1 cellular context compared by ENCODE assay signal in the genomic region with DNA sequence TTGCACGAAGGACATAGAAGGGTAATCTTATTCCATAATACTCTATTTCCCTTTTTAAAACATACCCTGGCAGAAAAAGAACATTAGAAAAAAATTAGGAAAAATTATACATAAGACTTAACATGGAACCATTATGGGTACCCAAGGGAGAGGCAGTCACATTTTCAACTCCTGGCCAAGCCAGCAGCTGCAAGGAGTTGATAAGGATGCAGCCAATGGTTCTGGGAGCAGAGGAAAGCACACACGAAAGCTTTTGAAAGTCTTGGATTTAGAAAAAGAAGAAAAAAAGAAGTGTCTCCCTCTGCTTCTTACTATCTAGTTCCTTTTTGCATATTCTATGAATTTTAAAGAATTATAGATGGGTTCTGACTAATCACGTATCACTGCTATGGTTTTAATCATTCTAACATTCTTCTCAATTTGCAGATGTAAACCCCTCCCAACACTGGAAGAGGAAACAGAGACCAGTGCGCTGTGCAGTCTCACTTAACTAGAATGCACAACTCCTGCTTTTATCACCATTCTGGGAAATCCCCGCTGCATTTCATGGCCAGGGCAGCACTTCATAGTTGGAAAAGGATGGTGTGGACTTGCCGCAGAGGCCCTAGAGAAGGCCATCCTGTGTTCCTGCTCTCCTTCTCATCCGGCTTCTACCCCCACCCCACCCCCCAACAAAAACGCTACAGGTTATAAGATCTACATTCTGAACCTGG.
TF ChIP-seq lines count a peak whose summit lies in the region.

No MANE protein-coding gene starts in this region.

TF ChIP-seq in K562, 482 proteins besides CTCF, POLR2A, EP300 and RAD21 (continued from another document and continues in another):
- TF ChIP-seq, protein P1, sequence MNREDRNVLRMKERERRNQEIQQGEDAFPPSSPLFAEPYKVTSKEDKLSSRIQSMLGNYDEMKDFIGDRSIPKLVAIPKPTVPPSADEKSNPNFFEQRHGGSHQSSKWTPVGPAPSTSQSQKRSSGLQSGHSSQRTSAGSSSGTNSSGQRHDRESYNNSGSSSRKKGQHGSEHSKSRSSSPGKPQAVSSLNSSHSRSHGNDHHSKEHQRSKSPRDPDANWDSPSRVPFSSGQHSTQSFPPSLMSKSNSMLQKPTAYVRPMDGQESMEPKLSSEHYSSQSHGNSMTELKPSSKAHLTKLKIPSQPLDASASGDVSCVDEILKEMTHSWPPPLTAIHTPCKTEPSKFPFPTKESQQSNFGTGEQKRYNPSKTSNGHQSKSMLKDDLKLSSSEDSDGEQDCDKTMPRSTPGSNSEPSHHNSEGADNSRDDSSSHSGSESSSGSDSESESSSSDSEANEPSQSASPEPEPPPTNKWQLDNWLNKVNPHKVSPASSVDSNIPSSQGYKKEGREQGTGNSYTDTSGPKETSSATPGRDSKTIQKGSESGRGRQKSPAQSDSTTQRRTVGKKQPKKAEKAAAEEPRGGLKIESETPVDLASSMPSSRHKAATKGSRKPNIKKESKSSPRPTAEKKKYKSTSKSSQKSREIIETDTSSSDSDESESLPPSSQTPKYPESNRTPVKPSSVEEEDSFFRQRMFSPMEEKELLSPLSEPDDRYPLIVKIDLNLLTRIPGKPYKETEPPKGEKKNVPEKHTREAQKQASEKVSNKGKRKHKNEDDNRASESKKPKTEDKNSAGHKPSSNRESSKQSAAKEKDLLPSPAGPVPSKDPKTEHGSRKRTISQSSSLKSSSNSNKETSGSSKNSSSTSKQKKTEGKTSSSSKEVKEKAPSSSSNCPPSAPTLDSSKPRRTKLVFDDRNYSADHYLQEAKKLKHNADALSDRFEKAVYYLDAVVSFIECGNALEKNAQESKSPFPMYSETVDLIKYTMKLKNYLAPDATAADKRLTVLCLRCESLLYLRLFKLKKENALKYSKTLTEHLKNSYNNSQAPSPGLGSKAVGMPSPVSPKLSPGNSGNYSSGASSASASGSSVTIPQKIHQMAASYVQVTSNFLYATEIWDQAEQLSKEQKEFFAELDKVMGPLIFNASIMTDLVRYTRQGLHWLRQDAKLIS (CRISPR knock-in tag; IDR thresholded peaks at IDR 0.05), result 0 out of 2 replicates have a peak, but pooled peaks have one; percentile 37
- peak; percentile 81 for TF ChIP-seq SMARCE1 (IDR thresholded peaks at IDR 0.05)
- TF ChIP-seq RBM15 (IDR thresholded peaks at IDR 0.05; ENCODE audit: insufficient read depth, low read length), result no peak
- no peak for TF ChIP-seq ZNF184 (CRISPR knock-in tag; IDR thresholded peaks at IDR 0.05)
- TF ChIP-seq, protein P2, sequence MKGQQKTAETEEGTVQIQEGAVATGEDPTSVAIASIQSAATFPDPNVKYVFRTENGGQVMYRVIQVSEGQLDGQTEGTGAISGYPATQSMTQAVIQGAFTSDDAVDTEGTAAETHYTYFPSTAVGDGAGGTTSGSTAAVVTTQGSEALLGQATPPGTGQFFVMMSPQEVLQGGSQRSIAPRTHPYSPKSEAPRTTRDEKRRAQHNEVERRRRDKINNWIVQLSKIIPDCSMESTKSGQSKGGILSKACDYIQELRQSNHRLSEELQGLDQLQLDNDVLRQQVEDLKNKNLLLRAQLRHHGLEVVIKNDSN (CRISPR knock-in tag; IDR thresholded peaks at IDR 0.05), result no peak
- TF ChIP-seq FOXK2 (conservative IDR thresholded peaks at IDR 0.05 in 1 of 2, IDR thresholded peaks at IDR 0.05 in 1 of 2; ENCODE audit: low read depth in 2 of 2), result no peak; a peak in 1 of 4 replicates
- TF ChIP-seq TAF15 (IDR thresholded peaks at IDR 0.05; ENCODE audit: low read depth, low read length), result no peak
- peak; percentile 27 for TF ChIP-seq RBM25 (IDR thresholded peaks at IDR 0.05; ENCODE audit: low read depth, low read length, severe bottlenecking)
- TF ChIP-seq RFX5 (IDR thresholded peaks at IDR 0.05; ENCODE audit: low read depth, low read length), result no peak
- TF ChIP-seq, protein P3, sequence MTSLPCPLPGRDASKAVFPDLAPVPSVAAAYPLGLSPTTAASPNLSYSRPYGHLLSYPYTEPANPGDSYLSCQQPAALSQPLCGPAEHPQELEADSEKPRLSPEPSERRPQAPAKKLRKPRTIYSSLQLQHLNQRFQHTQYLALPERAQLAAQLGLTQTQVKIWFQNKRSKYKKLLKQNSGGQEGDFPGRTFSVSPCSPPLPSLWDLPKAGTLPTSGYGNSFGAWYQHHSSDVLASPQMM (CRISPR knock-in tag; IDR thresholded peaks at IDR 0.05), result no peak
- peak; percentile 94 for TF ChIP-seq TCF3 (CRISPR knock-in tag; IDR thresholded peaks at IDR 0.05)
- TF ChIP-seq XRCC3 (IDR thresholded peaks at IDR 0.05), result no peak
- no peak for TF ChIP-seq SMAD3 (CRISPR knock-in tag; conservative IDR thresholded peaks at IDR 0.05)
- TF ChIP-seq HSF4 (CRISPR knock-in tag; IDR thresholded peaks at IDR 0.05; ENCODE audit: borderline replicate concordance), result no peak
- TF ChIP-seq, protein P4, sequence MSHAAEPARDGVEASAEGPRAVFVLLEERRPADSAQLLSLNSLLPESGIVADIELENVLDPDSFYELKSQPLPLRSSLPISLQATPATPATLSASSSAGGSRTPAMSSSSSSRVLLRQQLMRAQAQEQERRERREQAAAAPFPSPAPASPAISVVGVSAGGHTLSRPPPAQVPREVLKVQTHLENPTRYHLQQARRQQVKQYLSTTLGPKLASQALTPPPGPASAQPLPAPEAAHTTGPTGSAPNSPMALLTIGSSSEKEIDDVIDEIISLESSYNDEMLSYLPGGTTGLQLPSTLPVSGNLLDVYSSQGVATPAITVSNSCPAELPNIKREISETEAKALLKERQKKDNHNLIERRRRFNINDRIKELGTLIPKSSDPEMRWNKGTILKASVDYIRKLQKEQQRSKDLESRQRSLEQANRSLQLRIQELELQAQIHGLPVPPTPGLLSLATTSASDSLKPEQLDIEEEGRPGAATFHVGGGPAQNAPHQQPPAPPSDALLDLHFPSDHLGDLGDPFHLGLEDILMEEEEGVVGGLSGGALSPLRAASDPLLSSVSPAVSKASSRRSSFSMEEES (CRISPR knock-in tag; IDR thresholded peaks at IDR 0.05), result no peak
- TF ChIP-seq NCOA6 (IDR thresholded peaks at IDR 0.05), result no peak
- no peak for TF ChIP-seq ZNF75A (CRISPR knock-in tag; IDR thresholded peaks at IDR 0.05)
- no peak for TF ChIP-seq POLR3G (IDR thresholded peaks at IDR 0.05; ENCODE audit: extremely low read depth, insufficient read length, insufficient replicate concordance)
- no peak for TF ChIP-seq ERF (CRISPR knock-in tag; IDR thresholded peaks at IDR 0.05)
- no peak for TF ChIP-seq TCF7L2 (IDR thresholded peaks at IDR 0.05; ENCODE audit: low read depth, low read length)
- TF ChIP-seq POLR2AphosphoS2 (IDR thresholded peaks at IDR 0.05; ENCODE audit: low read length), result no peak
- no peak for TF ChIP-seq HNRNPUL1 (IDR thresholded peaks at IDR 0.05; ENCODE audit: low read length)
- no peak for TF ChIP-seq ZC3H11A (IDR thresholded peaks at IDR 0.05; ENCODE audit: low read depth, low read length)
- no peak for TF ChIP-seq ZNF511 (CRISPR knock-in tag; IDR thresholded peaks at IDR 0.05)
- peak; percentile 39; the same call in 1 of the 2 replicates for TF ChIP-seq JUND (IDR thresholded peaks at IDR 0.05; ENCODE audit: borderline replicate concordance, low read depth, low read length)
- TF ChIP-seq JUND (tag; IDR thresholded peaks at IDR 0.05; ENCODE audit: borderline replicate concordance, low read depth, low read length), result no peak; the same call in 2 of the 3 replicates
- no peak for TF ChIP-seq ZBTB17 (CRISPR knock-in tag; IDR thresholded peaks at IDR 0.05)
- no peak for TF ChIP-seq KAT2B (IDR thresholded peaks at IDR 0.05; ENCODE audit: low read depth, low read length)
- no peak for TF ChIP-seq PTRF (tag; IDR thresholded peaks at IDR 0.05)
- TF ChIP-seq PKNOX1 (IDR thresholded peaks at IDR 0.05), result no peak
- TF ChIP-seq ZNF165 (CRISPR knock-in tag; IDR thresholded peaks at IDR 0.05; ENCODE audit: borderline replicate concordance), result no peak
- no peak for TF ChIP-seq COPS2 (conservative IDR thresholded peaks at IDR 0.05)
- no peak for TF ChIP-seq ZFX (CRISPR knock-in tag; IDR thresholded peaks at IDR 0.05)
- TF ChIP-seq RUNX1 (IDR thresholded peaks at IDR 0.05; ENCODE audit: low read depth), result no peak
- TF ChIP-seq SOX6 (IDR thresholded peaks at IDR 0.05), result peak; percentile 43; the same call in 1 of the 2 replicates
- TF ChIP-seq RBM39 (optimal IDR thresholded peaks at IDR 0.05; ENCODE audit: low read depth, low read length), result no peak
- no peak for TF ChIP-seq FOXJ3 (CRISPR knock-in tag; IDR thresholded peaks at IDR 0.05)
- TF ChIP-seq PTBP1 (IDR thresholded peaks at IDR 0.05; ENCODE audit: low read depth, low read length), result no peak
- TF ChIP-seq, protein P5, sequence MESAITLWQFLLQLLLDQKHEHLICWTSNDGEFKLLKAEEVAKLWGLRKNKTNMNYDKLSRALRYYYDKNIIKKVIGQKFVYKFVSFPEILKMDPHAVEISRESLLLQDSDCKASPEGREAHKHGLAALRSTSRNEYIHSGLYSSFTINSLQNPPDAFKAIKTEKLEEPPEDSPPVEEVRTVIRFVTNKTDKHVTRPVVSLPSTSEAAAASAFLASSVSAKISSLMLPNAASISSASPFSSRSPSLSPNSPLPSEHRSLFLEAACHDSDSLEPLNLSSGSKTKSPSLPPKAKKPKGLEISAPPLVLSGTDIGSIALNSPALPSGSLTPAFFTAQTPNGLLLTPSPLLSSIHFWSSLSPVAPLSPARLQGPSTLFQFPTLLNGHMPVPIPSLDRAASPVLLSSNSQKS (CRISPR knock-in tag; IDR thresholded peaks at IDR 0.05), result no peak
- no peak for TF ChIP-seq MYC (IDR thresholded peaks at IDR 0.05; ENCODE audit: low read depth, low read length)
- no peak for TF ChIP-seq MYC (CRISPR knock-in tag; IDR thresholded peaks at IDR 0.05; ENCODE audit: borderline replicate concordance, low read depth)
- no peak for TF ChIP-seq DNMT1 (IDR thresholded peaks at IDR 0.05)
- TF ChIP-seq KLF6 (CRISPR knock-in tag; IDR thresholded peaks at IDR 0.05; ENCODE audit: borderline replicate concordance), result no peak
- TF ChIP-seq IRF1 (CRISPR knock-in tag; IDR thresholded peaks at IDR 0.05; ENCODE audit: borderline replicate concordance), result no peak
- no peak for TF ChIP-seq PYGO2 (tag; IDR thresholded peaks at IDR 0.05)
- TF ChIP-seq PTTG1 (tag; IDR thresholded peaks at IDR 0.05; ENCODE audit: low read depth), result no peak
- TF ChIP-seq KLF1 (tag; IDR thresholded peaks at IDR 0.05), result no peak
- no peak for TF ChIP-seq ARID3B (CRISPR knock-in tag; IDR thresholded peaks at IDR 0.05; ENCODE audit: borderline replicate concordance)
- TF ChIP-seq ELF2 (CRISPR knock-in tag; IDR thresholded peaks at IDR 0.05), result no peak
- no peak for TF ChIP-seq OTX1 (CRISPR knock-in tag; IDR thresholded peaks at IDR 0.05)
- peak; percentile 43; the same call in 1 of the 2 replicates for TF ChIP-seq KAT7 (CRISPR knock-in tag; IDR thresholded peaks at IDR 0.05; ENCODE audit: borderline replicate concordance)
- TF ChIP-seq, protein P6, sequence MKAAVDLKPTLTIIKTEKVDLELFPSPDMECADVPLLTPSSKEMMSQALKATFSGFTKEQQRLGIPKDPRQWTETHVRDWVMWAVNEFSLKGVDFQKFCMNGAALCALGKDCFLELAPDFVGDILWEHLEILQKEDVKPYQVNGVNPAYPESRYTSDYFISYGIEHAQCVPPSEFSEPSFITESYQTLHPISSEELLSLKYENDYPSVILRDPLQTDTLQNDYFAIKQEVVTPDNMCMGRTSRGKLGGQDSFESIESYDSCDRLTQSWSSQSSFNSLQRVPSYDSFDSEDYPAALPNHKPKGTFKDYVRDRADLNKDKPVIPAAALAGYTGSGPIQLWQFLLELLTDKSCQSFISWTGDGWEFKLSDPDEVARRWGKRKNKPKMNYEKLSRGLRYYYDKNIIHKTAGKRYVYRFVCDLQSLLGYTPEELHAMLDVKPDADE (conservative IDR thresholded peaks at IDR 0.05; ENCODE audit: control insufficient read depth, low read depth, low read length), result no peak
- peak in 1 of 2 experiments; percentile 41; a peak in 1 of 3 replicates for TF ChIP-seq CBX3 (IDR thresholded peaks at IDR 0.05; ENCODE audit: borderline replicate concordance in 1 of 2, low read length in 2 of 2)
- no peak for TF ChIP-seq ZNF408 (CRISPR knock-in tag; IDR thresholded peaks at IDR 0.05; ENCODE audit: low read depth)
- TF ChIP-seq ZNF24 (IDR thresholded peaks at IDR 0.05), result no peak
- no peak for TF ChIP-seq GTF2F1 (IDR thresholded peaks at IDR 0.05; ENCODE audit: low read depth, low read length)
- TF ChIP-seq ZNF212 (CRISPR knock-in tag; IDR thresholded peaks at IDR 0.05), result no peak
